Comparison of ENCODE assay signal across 1 cellular context in genomic region chr10:74079914-74080590, GRCh38.
TF ChIP-seq lines count a peak whose summit lies in the region.

No MANE protein-coding gene starts in this region.

TF ChIP-seq in Ishikawa, 13 proteins besides CTCF, POLR2A, EP300 and RAD21 (continued from another document):
- TF ChIP-seq REST (IDR thresholded peaks at IDR 0.05; ENCODE audit: low read depth): no peak
